ENCODE assay signal across 8 cellular contexts in the genomic region with DNA sequence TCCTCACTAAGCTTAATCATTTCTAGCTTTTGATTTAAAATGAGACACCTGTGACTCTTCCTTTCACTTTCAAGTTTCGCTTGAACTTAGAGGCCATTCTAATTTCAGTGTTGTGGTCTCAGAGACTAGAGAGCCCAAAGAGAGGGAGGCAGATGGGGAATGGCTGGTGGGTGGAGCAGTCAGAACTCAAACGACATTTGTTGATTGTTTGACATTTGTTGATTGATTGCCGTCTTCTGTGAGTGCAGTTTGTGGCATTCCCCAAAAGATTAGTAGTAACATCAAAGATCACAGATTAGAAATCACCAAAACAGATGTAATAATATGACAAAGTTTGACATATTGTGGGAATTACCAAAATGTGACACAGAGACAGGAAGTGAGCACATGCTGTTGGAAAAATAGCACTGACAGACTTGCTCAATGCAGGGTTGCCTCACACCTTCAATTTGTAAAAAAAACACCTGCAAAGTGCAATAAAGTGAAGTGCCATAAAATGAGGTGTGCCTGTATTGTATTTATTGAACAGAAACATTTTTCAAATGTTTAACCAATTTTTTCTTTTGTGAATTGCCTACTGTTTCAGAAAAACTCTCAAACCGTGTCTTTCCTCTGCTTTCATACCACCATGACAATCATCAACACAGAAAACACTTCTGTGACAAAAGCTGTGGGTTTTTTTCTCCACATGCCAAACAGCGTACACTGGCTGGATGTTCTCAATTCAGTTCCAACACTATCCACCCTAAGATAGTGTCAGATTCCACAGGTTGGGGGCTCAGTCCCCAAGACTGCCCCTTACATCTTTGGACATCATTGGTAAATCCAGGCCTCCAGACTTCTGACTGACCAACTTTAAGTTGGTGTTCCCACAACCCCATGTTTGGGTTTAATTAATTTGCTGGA.
DNase-seq lines count a peak whose midpoint lies in the region; ATAC-seq, FAIRE-seq and TF ChIP-seq lines count a peak whose summit lies in the region.

No MANE protein-coding gene starts in this region.

- H3K4me1 ChIP-seq in HEK293 (ENCODE audit: control insufficient read depth, insufficient read depth, low read length) (peaks cover 5% of the 10 kb centered on the region; the same call in 1 of the 2 replicates), mesendoderm (ENCODE audit: control insufficient read depth, low read depth, low read length) (no peaks in the 10 kb centered on the region)

- H3K79me2 ChIP-seq in mesendoderm (ENCODE audit: control insufficient read depth, insufficient read depth, low read length), result no peaks in the 10 kb centered on the region

- no peak overlapping the region for H3K9ac ChIP-seq in mesendoderm (ENCODE audit: low read length)

- H3K36me3 ChIP-seq in HEK293 (ENCODE audit: control insufficient read depth in 2 of 2, insufficient read depth in 1 of 2, low read length in 2 of 2), result no peaks in the 10 kb centered on the region
- no peaks in the 10 kb centered on the region for H3K36me3 ChIP-seq in mesendoderm (ENCODE audit: control insufficient read depth, insufficient read depth, low read length)
- no peaks in the 10 kb centered on the region for H3K36me3 ChIP-seq in WERI-Rb-1

- POLR2A ChIA-PET in HEK293 (lab: Yijun Ruan, JAX), result no interaction called here

- H3K4me3 ChIP-seq in HEK293 (ENCODE audit: low read depth, low read length) (no peak overlapping the region), mesendoderm (ENCODE audit: low read length) (no peak overlapping the region), WERI-Rb-1 (ENCODE audit: low read depth, low read length) (no peak overlapping the region)

- H4K5ac ChIP-seq in mesendoderm (ENCODE audit: low read length), result no peak overlapping the region

- no peak overlapping the region for H3K4me2 ChIP-seq in mesendoderm (ENCODE audit: low read length)

- TF ChIP-seq CTCF in HEK293 (tag by site-specific recombination; IDR thresholded peaks at IDR 0.05), result no peak
- TF ChIP-seq CTCF in WERI-Rb-1 (IDR thresholded peaks at IDR 0.05; ENCODE audit: low read depth, low read length), result no peak

- no peak overlapping the region for H2BK15ac ChIP-seq in mesendoderm (replicated peaks; ENCODE audit: low read depth)

- FAIRE-seq in urothelium cell line (lab: Jason Lieb, UNC), result peak; percentile 77

- H3K56ac ChIP-seq in mesendoderm (ENCODE audit: low read length), result no peak overlapping the region

- WGBS in mesendoderm (ENCODE audit: extremely low coverage, insufficient coverage, low lambda C conversion rate), result no CpG with 5 or more reads among the region's 5 CpGs

- H3K79me1 ChIP-seq in mesendoderm (ENCODE audit: low read length), result peaks cover 1% of the 10 kb centered on the region

- H4K8ac ChIP-seq in mesendoderm (ENCODE audit: low read depth, low read length), result no peak overlapping the region

- H3K4ac ChIP-seq in mesendoderm (ENCODE audit: low read depth, low read length), result no peak overlapping the region

- CTCF ChIA-PET in HEK293 (lab: Yijun Ruan, JAX), result interaction anchor here (0.6 kb wide), 1 partner anchor 516 kb away, joined by 3 read pairs; no protein-coding TSS in a partner anchor

- H2BK120ac ChIP-seq in mesendoderm (ENCODE audit: low read depth, low read length), result no peak overlapping the region

- H3K9me3 ChIP-seq in HEK293 (ENCODE audit: control insufficient read depth, insufficient read depth, low read depth, low read length), result no peaks in the 10 kb centered on the region
- no peaks in the 10 kb centered on the region for H3K9me3 ChIP-seq in WERI-Rb-1 (ENCODE audit: severe bottlenecking)

- H3K27me3 ChIP-seq in mesendoderm (ENCODE audit: insufficient read depth, low read length, poor library complexity) (no peaks in the 10 kb centered on the region), WERI-Rb-1 (ENCODE audit: insufficient read depth, low read depth, severe bottlenecking) (no peaks in the 10 kb centered on the region)

- peak; percentile 58 for ATAC-seq in GM18499 (IDR thresholded peaks at IDR 0.05; ENCODE audit: insufficient read depth, unreplicated experiment)

- DNase-seq in MV-4-11 (lab: John Stamatoyannopoulos, UW) (peak; percentile 25), mesendoderm (no peak), urothelium cell line (ENCODE audit: low spot score) (no peak), WERI-Rb-1 (no peak), medulla oblongata (ENCODE audit: extremely low spot score) (no peak)
- peak; percentile 69 to 75 for DNase-seq in activated T-cell treated with anti-CD3 and anti-CD28 coated beads, Interleukin-2, amount 50 U/mL, for 48 hours

- H3K27ac ChIP-seq in HEK293 (ENCODE audit: extremely low read depth, low read depth, low read length) (no peak overlapping the region), mesendoderm (ENCODE audit: low read depth, low read length) (no peak overlapping the region), WERI-Rb-1 (no peak overlapping the region)

- H3K18ac ChIP-seq in mesendoderm (ENCODE audit: low read length), result no peak overlapping the region

- no peak overlapping the region for H2AK5ac ChIP-seq in mesendoderm (ENCODE audit: low read length)

- H2BK5ac ChIP-seq in mesendoderm (ENCODE audit: low read length), result no peak overlapping the region

- peak overlapping the region; percentile 17 for H3K23ac ChIP-seq in mesendoderm (ENCODE audit: low read length)

TF ChIP-seq in HEK293, 187 proteins besides CTCF, POLR2A, EP300 and RAD21:
- TF ChIP-seq ZNF37A (tag by site-specific recombination; IDR thresholded peaks at IDR 0.05) (no peak), ZBTB20 (tag by site-specific recombination; IDR thresholded peaks at IDR 0.05) (no peak), ZNF404 (tag by site-specific recombination; IDR thresholded peaks at IDR 0.05) (no peak), ZNF623 (tag by site-specific recombination; IDR thresholded peaks at IDR 0.05) (no peak), ZNF423 (tag by site-specific recombination; IDR thresholded peaks at IDR 0.05) (no peak), ZNF624 (tag by site-specific recombination; IDR thresholded peaks at IDR 0.05) (no peak)
- TF ChIP-seq, protein P1, sequence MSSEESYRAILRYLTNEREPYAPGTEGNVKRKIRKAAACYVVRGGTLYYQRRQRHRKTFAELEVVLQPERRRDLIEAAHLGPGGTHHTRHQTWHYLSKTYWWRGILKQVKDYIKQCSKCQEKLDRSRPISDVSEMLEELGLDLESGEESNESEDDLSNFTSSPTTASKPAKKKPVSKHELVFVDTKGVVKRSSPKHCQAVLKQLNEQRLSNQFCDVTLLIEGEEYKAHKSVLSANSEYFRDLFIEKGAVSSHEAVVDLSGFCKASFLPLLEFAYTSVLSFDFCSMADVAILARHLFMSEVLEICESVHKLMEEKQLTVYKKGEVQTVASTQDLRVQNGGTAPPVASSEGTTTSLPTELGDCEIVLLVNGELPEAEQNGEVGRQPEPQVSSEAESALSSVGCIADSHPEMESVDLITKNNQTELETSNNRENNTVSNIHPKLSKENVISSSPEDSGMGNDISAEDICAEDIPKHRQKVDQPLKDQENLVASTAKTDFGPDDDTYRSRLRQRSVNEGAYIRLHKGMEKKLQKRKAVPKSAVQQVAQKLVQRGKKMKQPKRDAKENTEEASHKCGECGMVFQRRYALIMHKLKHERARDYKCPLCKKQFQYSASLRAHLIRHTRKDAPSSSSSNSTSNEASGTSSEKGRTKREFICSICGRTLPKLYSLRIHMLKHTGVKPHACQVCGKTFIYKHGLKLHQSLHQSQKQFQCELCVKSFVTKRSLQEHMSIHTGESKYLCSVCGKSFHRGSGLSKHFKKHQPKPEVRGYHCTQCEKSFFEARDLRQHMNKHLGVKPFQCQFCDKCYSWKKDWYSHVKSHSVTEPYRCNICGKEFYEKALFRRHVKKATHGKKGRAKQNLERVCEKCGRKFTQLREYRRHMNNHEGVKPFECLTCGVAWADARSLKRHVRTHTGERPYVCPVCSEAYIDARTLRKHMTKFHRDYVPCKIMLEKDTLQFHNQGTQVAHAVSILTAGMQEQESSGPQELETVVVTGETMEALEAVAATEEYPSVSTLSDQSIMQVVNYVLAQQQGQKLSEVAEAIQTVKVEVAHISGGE (tag by site-specific recombination; conservative IDR thresholded peaks at IDR 0.05; ENCODE audit: low read depth), result peak; percentile 53
TF ChIP-seq in HEK293: peak in this region for 1.

Comparison
In these comparisons a context has a peak if more than half of its experiments do, and no peak if none do; other contexts are left out.
1. DNase-seq: peak in MV-4-11 (single experiment) and activated T-cell treated with anti-CD3 and anti-CD28 coated beads, Interleukin-2, amount 50 U/mL, for 48 hours (2 of 2); none in mesendoderm (single experiment), urothelium cell line (single experiment), WERI-Rb-1 (single experiment) and medulla oblongata (single experiment).